8 cellular contexts compared by ENCODE assay signal in genomic region chrX:8879750-8880149, GRCh38.
DNase-seq lines count a peak whose midpoint lies in the region; ATAC-seq and TF ChIP-seq lines count a peak whose summit lies in the region.

No MANE protein-coding gene starts in this region.

- no peak overlapping the region for H3K4me3 Mint-ChIP-seq in activated naive CD8-positive, alpha-beta T cell treated with anti-CD3 and anti-CD28 coated beads, Interleukin-2, amount 10 ng/mL, durations not matched to agents 7 days and 5 days
- no peak overlapping the region for H3K4me3 Mint-ChIP-seq in mesothelial cell of epicardium

- no peaks in the 10 kb centered on the region for H3K27me3 Mint-ChIP-seq in activated naive CD8-positive, alpha-beta T cell treated with anti-CD3 and anti-CD28 coated beads, Interleukin-2, amount 10 ng/mL, durations not matched to agents 7 days and 5 days
- H3K27me3 Mint-ChIP-seq in mesothelial cell of epicardium (ENCODE audit: low read depth), result peaks cover 2% of the 10 kb centered on the region

- peak; percentile 32 for DNase-seq in activated CD4-positive, CD25-positive, alpha-beta regulatory T cell treated with anti-CD3 and anti-CD28 coated beads, Interleukin-2, amount 50 U/mL, for 72 hours
- DNase-seq in NCI-H460 (ENCODE audit: extremely low read depth, low read depth), result peak; percentile 3
- peak; percentile 29 for DNase-seq in activated naive CD8-positive, alpha-beta T cell treated with anti-CD3 and anti-CD28 coated beads, Interleukin-2, amount 10 ng/mL, durations not matched to agents 7 days and 5 days
- no peak for DNase-seq in mesothelial cell of epicardium (ENCODE audit: low spot score in 2 of 2, unreplicated experiment in 2 of 2)
- DNase-seq in SW 1271 (lab: John Stamatoyannopoulos, UW), result no peak
- DNase-seq in amniotic stem cell (lab: John Stamatoyannopoulos, UW), result no peak
- no peak for DNase-seq in NCI-H146 treated with DMSO at 0.1 percent for 48 hours (lab: John Stamatoyannopoulos, UW; ENCODE audit: unreplicated experiment)

- no peak for ATAC-seq in activated CD4-positive, CD25-positive, alpha-beta regulatory T cell treated with anti-CD3 and anti-CD28 coated beads, Interleukin-2, amount 50 U/mL, for 24 hours
- no peak for ATAC-seq in activated naive CD8-positive, alpha-beta T cell treated with anti-CD3 and anti-CD28 coated beads, Interleukin-2, amount 10 ng/mL, durations not matched to agents 7 days and 5 days (ENCODE audit: low read depth)

- TF ChIP-seq CTCF in mesothelial cell of epicardium (IDR thresholded peaks at IDR 0.05; ENCODE audit: unreplicated experiment), result peak; percentile 73

- H3K27ac Mint-ChIP-seq in activated naive CD8-positive, alpha-beta T cell treated with anti-CD3 and anti-CD28 coated beads, Interleukin-2, amount 10 ng/mL, durations not matched to agents 7 days and 5 days, result no peak overlapping the region
- no peak overlapping the region for H3K27ac Mint-ChIP-seq in mesothelial cell of epicardium

- no peaks in the 10 kb centered on the region for H3K9me3 Mint-ChIP-seq in activated naive CD8-positive, alpha-beta T cell treated with anti-CD3 and anti-CD28 coated beads, Interleukin-2, amount 10 ng/mL, durations not matched to agents 7 days and 5 days
- peaks cover 26% of the 10 kb centered on the region for H3K9me3 Mint-ChIP-seq in mesothelial cell of epicardium

- H3K4me1 Mint-ChIP-seq in activated naive CD8-positive, alpha-beta T cell treated with anti-CD3 and anti-CD28 coated beads, Interleukin-2, amount 10 ng/mL, durations not matched to agents 7 days and 5 days, result no peaks in the 10 kb centered on the region
- no peaks in the 10 kb centered on the region for H3K4me1 Mint-ChIP-seq in mesothelial cell of epicardium

- POLR2A ChIA-PET in activated naive CD8-positive, alpha-beta T cell treated with anti-CD3 and anti-CD28 coated beads, Interleukin-2, amount 10 ng/mL, durations not matched to agents 7 days and 5 days (lab: Charles Lee), result no interaction called here

- no peaks in the 10 kb centered on the region for H3K36me3 Mint-ChIP-seq in activated naive CD8-positive, alpha-beta T cell treated with anti-CD3 and anti-CD28 coated beads, Interleukin-2, amount 10 ng/mL, durations not matched to agents 7 days and 5 days
- no peaks in the 10 kb centered on the region for H3K36me3 Mint-ChIP-seq in mesothelial cell of epicardium

Comparison
In these comparisons a context has a peak if more than half of its experiments do, and no peak if none do; other contexts are left out.
1. DNase-seq: peak in activated CD4-positive, CD25-positive, alpha-beta regulatory T cell treated with anti-CD3 and anti-CD28 coated beads, Interleukin-2, amount 50 U/mL, for 72 hours (single experiment), NCI-H460 (single experiment) and activated naive CD8-positive, alpha-beta T cell treated with anti-CD3 and anti-CD28 coated beads, Interleukin-2, amount 10 ng/mL, durations not matched to agents 7 days and 5 days (single experiment); none in mesothelial cell of epicardium (0 of 2), SW 1271 (0 of 2), amniotic stem cell (single experiment) and NCI-H146 treated with DMSO at 0.1 percent for 48 hours (single experiment).